26 cellular contexts compared by ENCODE assay signal in genomic region chr2:625415-626135, GRCh38.
"Had no signal": no experiment of that assay in that cellular context is flagged by ENCODE, and none has a peak within 500 bp of the region (broad histone marks: within the 10 kb centered on the region; RNA-seq: fewer than 3 reads in every experiment).

No MANE protein-coding gene starts in this region.

- H3K4me3 Mint-ChIP-seq: activated CD4-positive, alpha-beta memory T cell treated with anti-CD3 and anti-CD28 coated beads, Interleukin-2, amount 10 ng/mL, durations not matched to agents 7 days and 5 days; activated CD4-positive, alpha-beta T cell treated with anti-CD3 and anti-CD28 coated beads, Interleukin-2, amount 10 ng/mL, durations not matched to agents 24 days and 14 days; activated T-cell treated with anti-CD3 and anti-CD28 coated beads, Interleukin-2, amount 50 U/mL, for 24 hours; activated T-helper 17 cell treated with anti-CD3 and anti-CD28 coated beads, Interleukin-2, amount 50 U/mL, for 72 hours; effector memory CD8-positive, alpha-beta T cell; nephron; stimulated activated naive B cell treated with anti-CD40 and anti-IgM and Interleukin-4, amounts not matched to agents 10 μg/mL and 1 μg/mL and 100 μg/mL, for 72 hours; T-cell; T-helper 2 cell treated with Interferon-gamma antibody and Interleukin-4, amounts not matched to agents 5 μg/mL and 100 μg/mL, for 36 hours; type B pancreatic cell had no signal

- ATAC-seq: activated CD4-positive, CD25-positive, alpha-beta regulatory T cell treated with anti-CD3 and anti-CD28 coated beads, Interleukin-2, amount 50 U/mL, for 24 hours; activated naive CD4-positive, alpha-beta T cell treated with anti-CD3 and anti-CD28 coated beads, Interleukin-2, amount 50 U/mL, for 72 hours; activated T-helper 17 cell treated with anti-CD3 and anti-CD28 coated beads, Interleukin-2, amount 50 U/mL, for 72 hours; effector memory CD8-positive, alpha-beta T cell; gastrocnemius medialis; left ventricle myocardium superior; stimulated activated naive B cell treated with anti-CD40 and anti-IgM and Interleukin-4, amounts not matched to agents 10 μg/mL and 1 μg/mL and 100 μg/mL, for 72 hours; T-cell had no signal

- H3K4me2 ChIP-seq: smooth muscle cell had no signal

- H3K9me3 Mint-ChIP-seq: activated CD4-positive, alpha-beta memory T cell treated with anti-CD3 and anti-CD28 coated beads, Interleukin-2, amount 10 ng/mL, durations not matched to agents 7 days and 5 days; activated CD4-positive, alpha-beta T cell treated with anti-CD3 and anti-CD28 coated beads, Interleukin-2, amount 10 ng/mL, durations not matched to agents 24 days and 14 days; activated naive CD4-positive, alpha-beta T cell treated with anti-CD3 and anti-CD28 coated beads, Interleukin-2, amount 50 U/mL, for 72 hours; activated T-cell treated with anti-CD3 and anti-CD28 coated beads, Interleukin-2, amount 50 U/mL, for 24 hours; activated T-helper 17 cell treated with anti-CD3 and anti-CD28 coated beads, Interleukin-2, amount 50 U/mL, for 72 hours; effector memory CD8-positive, alpha-beta T cell; nephron; stimulated activated naive B cell treated with anti-CD40 and anti-IgM and Interleukin-4, amounts not matched to agents 10 μg/mL and 1 μg/mL and 100 μg/mL, for 72 hours; T-cell; T-helper 2 cell treated with Interferon-gamma antibody and Interleukin-4, amounts not matched to agents 5 μg/mL and 100 μg/mL, for 36 hours; type B pancreatic cell had no signal

- H3K36me3 ChIP-seq: esophagus squamous epithelium, gastrocnemius medialis, sigmoid colon had no signal

- H3K9me3 ChIP-seq: esophagus squamous epithelium, gastrocnemius medialis, sigmoid colon, testis had no signal

- H3K27ac Mint-ChIP-seq: activated CD4-positive, alpha-beta memory T cell treated with anti-CD3 and anti-CD28 coated beads, Interleukin-2, amount 10 ng/mL, durations not matched to agents 7 days and 5 days; activated CD4-positive, alpha-beta T cell treated with anti-CD3 and anti-CD28 coated beads, Interleukin-2, amount 10 ng/mL, durations not matched to agents 24 days and 14 days; activated naive CD4-positive, alpha-beta T cell treated with anti-CD3 and anti-CD28 coated beads, Interleukin-2, amount 50 U/mL, for 72 hours; activated T-cell treated with anti-CD3 and anti-CD28 coated beads, Interleukin-2, amount 50 U/mL, for 24 hours; activated T-helper 17 cell treated with anti-CD3 and anti-CD28 coated beads, Interleukin-2, amount 50 U/mL, for 72 hours; effector memory CD8-positive, alpha-beta T cell; stimulated activated naive B cell treated with anti-CD40 and anti-IgM and Interleukin-4, amounts not matched to agents 10 μg/mL and 1 μg/mL and 100 μg/mL, for 72 hours; T-cell; T-helper 2 cell treated with Interferon-gamma antibody and Interleukin-4, amounts not matched to agents 5 μg/mL and 100 μg/mL, for 36 hours; type B pancreatic cell had no signal

- DNase-seq: activated CD4-positive, alpha-beta memory T cell treated with anti-CD3 and anti-CD28 coated beads, Interleukin-2, amount 10 ng/mL, durations not matched to agents 7 days and 5 days; activated CD8-positive, alpha-beta memory T cell treated with anti-CD3 and anti-CD28 coated beads, Interleukin-2, amount 50 U/mL, for 4 hours; activated T-cell treated with anti-CD3 and anti-CD28 coated beads, Interleukin-2, amount 50 U/mL, for 24 hours; aorta; central memory CD4-positive, alpha-beta T cell; effector memory CD8-positive, alpha-beta T cell; esophagus squamous epithelium; gastrocnemius medialis; hypothalamus; left ventricle myocardium superior; midbrain; sigmoid colon; stimulated activated CD4-positive, alpha-beta T cell treated with anti-CD3 and anti-CD28 coated beads, Interleukin-15, amount 100 ng/mL, for 24 hours; stimulated activated CD8-positive, alpha-beta memory T cell treated with anti-CD3 and anti-CD28 coated beads, Interleukin-4, amount 100 ng/mL, for 48 hours; stimulated activated naive B cell treated with anti-CD40 and anti-IgM and Interleukin-4, amounts not matched to agents 10 μg/mL and 1 μg/mL and 100 μg/mL, for 72 hours; T-cell; testis had no signal

- H3K27ac ChIP-seq: gastrocnemius medialis, sigmoid colon, testis, VCaP had no signal

- H3K4me1 ChIP-seq: gastrocnemius medialis, sigmoid colon, testis had no signal

- H3K27me3 Mint-ChIP-seq: activated CD4-positive, alpha-beta memory T cell treated with anti-CD3 and anti-CD28 coated beads, Interleukin-2, amount 10 ng/mL, durations not matched to agents 7 days and 5 days; activated CD4-positive, alpha-beta T cell treated with anti-CD3 and anti-CD28 coated beads, Interleukin-2, amount 10 ng/mL, durations not matched to agents 24 days and 14 days; activated T-helper 17 cell treated with anti-CD3 and anti-CD28 coated beads, Interleukin-2, amount 50 U/mL, for 72 hours had no signal

- H3K4me1 Mint-ChIP-seq: activated CD4-positive, alpha-beta memory T cell treated with anti-CD3 and anti-CD28 coated beads, Interleukin-2, amount 10 ng/mL, durations not matched to agents 7 days and 5 days; activated CD4-positive, alpha-beta T cell treated with anti-CD3 and anti-CD28 coated beads, Interleukin-2, amount 10 ng/mL, durations not matched to agents 24 days and 14 days; activated T-helper 17 cell treated with anti-CD3 and anti-CD28 coated beads, Interleukin-2, amount 50 U/mL, for 72 hours; stimulated activated naive B cell treated with anti-CD40 and anti-IgM and Interleukin-4, amounts not matched to agents 10 μg/mL and 1 μg/mL and 100 μg/mL, for 72 hours; T-cell had no signal

- H3K4me3 ChIP-seq: esophagus squamous epithelium, gastrocnemius medialis, sigmoid colon, smooth muscle cell, testis had no signal

- H3K36me3 Mint-ChIP-seq: activated naive CD4-positive, alpha-beta T cell treated with anti-CD3 and anti-CD28 coated beads, Interleukin-2, amount 50 U/mL, for 72 hours; stimulated activated naive B cell treated with anti-CD40 and anti-IgM and Interleukin-4, amounts not matched to agents 10 μg/mL and 1 μg/mL and 100 μg/mL, for 72 hours; T-cell had no signal

- H3K27me3 ChIP-seq: esophagus squamous epithelium, gastrocnemius medialis, sigmoid colon, testis had no signal
